ENCODE assay signal across 8 cellular contexts in the genomic region with DNA sequence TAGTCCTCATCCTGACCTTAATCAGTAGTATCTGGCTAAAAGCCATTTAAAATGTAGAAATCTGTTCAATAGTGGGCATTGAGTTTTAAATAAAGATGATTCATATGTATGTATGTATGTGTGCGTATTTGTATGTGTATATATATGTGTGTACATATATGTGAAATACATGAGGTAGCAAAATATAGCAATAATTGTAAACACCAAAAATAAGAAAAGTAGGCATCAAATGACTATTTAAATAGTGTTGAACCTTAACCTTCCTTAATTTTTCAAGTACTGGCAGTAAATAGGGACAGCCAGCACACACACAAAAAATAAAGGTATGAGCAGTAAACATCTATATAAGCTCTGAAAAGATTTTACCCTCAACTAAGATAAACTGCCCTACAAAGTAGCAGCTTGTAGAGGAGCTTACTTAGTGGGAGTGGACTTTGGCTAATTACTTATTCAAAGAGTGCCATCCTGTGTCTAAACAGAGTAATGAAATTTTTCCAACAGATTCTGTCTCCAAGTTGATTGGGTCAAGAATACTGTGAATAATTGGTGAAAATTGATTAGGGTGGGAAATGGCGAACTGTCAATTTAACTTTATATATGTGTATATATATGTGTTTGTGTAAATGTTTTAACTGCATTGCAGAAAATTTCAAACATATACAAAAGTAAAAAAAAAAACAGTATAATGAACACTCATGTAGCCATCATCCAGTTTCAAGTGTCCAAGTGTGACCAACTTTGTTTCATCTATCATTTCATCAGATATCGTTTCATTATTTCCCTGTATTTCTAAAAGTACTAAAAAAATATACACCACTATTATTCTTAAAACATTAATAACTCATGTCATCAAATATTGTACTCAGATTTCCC. TPM values are rescaled to one million over a fixed set of nuclear protein-coding genes. Genes with fewer than 3 reads are reported as not detected.
DNase-seq lines count a peak whose midpoint lies in the region; ATAC-seq, FAIRE-seq and TF ChIP-seq lines count a peak whose summit lies in the region.

No MANE protein-coding gene starts in this region.

- H3K9me3 Mint-ChIP-seq in activated T-helper 1 cell treated with anti-CD3 and anti-CD28 coated beads, Interleukin-12 subunit alpha, Interleukin-12 subunit beta, Interleukin-2, Interleukin-4 antibody, amounts not matched to agents 30 ng/mL and 10 ng/mL and 1 ng/mL, durations not matched to agents 14 hours and 24 hours and 36 hours: no peaks in the 10 kb centered on the region

- H3K4me3 Mint-ChIP-seq in activated T-helper 1 cell treated with anti-CD3 and anti-CD28 coated beads, Interleukin-12 subunit alpha, Interleukin-12 subunit beta, Interleukin-2, Interleukin-4 antibody, amounts not matched to agents 30 ng/mL and 10 ng/mL and 1 ng/mL, durations not matched to agents 14 hours and 24 hours and 36 hours: no peak overlapping the region

- H3K36me3 Mint-ChIP-seq in activated T-helper 1 cell treated with anti-CD3 and anti-CD28 coated beads, Interleukin-12 subunit alpha, Interleukin-12 subunit beta, Interleukin-2, Interleukin-4 antibody, amounts not matched to agents 30 ng/mL and 10 ng/mL and 1 ng/mL, durations not matched to agents 14 hours and 24 hours and 36 hours (ENCODE audit: low read depth): no peaks in the 10 kb centered on the region

- peak overlapping the region in 3 of 4 donors; percentile 47 to 87 (median 81) for H3K27ac ChIP-seq in pancreas

- peak; percentile 80 to 81 for DNase-seq in AML-193 (lab: John Stamatoyannopoulos, UW)
- peak; percentile 86 for DNase-seq in NCI-H2029 treated with DMSO at 0.1 percent for 48 hours (lab: John Stamatoyannopoulos, UW)
- no peak for DNase-seq in activated T-helper 1 cell treated with anti-CD3 and anti-CD28 coated beads, Interleukin-12 subunit alpha, Interleukin-12 subunit beta, Interleukin-2, Interleukin-4 antibody, amounts not matched to agents 30 ng/mL and 10 ng/mL and 1 ng/mL, durations not matched to agents 14 hours and 24 hours and 36 hours (ENCODE audit: low spot score)
- DNase-seq in globus pallidus (ENCODE audit: low spot score): peak; percentile 78
- no peak for DNase-seq in pancreas
- no peak for DNase-seq in UCSD-AML1 (lab: John Stamatoyannopoulos, UW; ENCODE audit: unreplicated experiment)

- peak in 3 of 4 donors; percentile 12 to 40 (median 32) for TF ChIP-seq CTCF in pancreas (IDR thresholded peaks at IDR 0.05)

- no peaks in the 10 kb centered on the region for H3K36me3 ChIP-seq in pancreas

- peaks cover 9% of the 10 kb centered on the region for H3K4me1 Mint-ChIP-seq in activated T-helper 1 cell treated with anti-CD3 and anti-CD28 coated beads, Interleukin-12 subunit alpha, Interleukin-12 subunit beta, Interleukin-2, Interleukin-4 antibody, amounts not matched to agents 30 ng/mL and 10 ng/mL and 1 ng/mL, durations not matched to agents 14 hours and 24 hours and 36 hours (ENCODE audit: low read depth)

- 9 to 10% methylated on average over 3 of the region's 3 CpGs for WGBS in pancreas, 2 donors

- ATAC-seq in GM18508 (IDR thresholded peaks at IDR 0.05; ENCODE audit: insufficient read depth, unreplicated experiment) (peak; percentile 42), HG03045 (IDR thresholded peaks at IDR 0.05; ENCODE audit: unreplicated experiment) (peak; percentile 39), pancreas (peak; percentile 64 to 83 (median 76))

- peak; percentile 89 for FAIRE-seq in pancreas (lab: Jason Lieb, UNC)

- no peaks in the 10 kb centered on the region for H3K9me3 ChIP-seq in pancreas

- H3K27me3 Mint-ChIP-seq in activated T-helper 1 cell treated with anti-CD3 and anti-CD28 coated beads, Interleukin-12 subunit alpha, Interleukin-12 subunit beta, Interleukin-2, Interleukin-4 antibody, amounts not matched to agents 30 ng/mL and 10 ng/mL and 1 ng/mL, durations not matched to agents 14 hours and 24 hours and 36 hours (ENCODE audit: insufficient read depth): no peaks in the 10 kb centered on the region

- H3K4me3 ChIP-seq in pancreas: peak overlapping the region; percentile 30 to 44 (median 36)

- intact Hi-C loops in activated T-helper 1 cell treated with anti-CD3 and anti-CD28 coated beads, Interleukin-12 subunit alpha, Interleukin-12 subunit beta, Interleukin-2, Interleukin-4 antibody, amounts not matched to agents 30 ng/mL and 10 ng/mL and 1 ng/mL, durations not matched to agents 14 hours and 24 hours and 36 hours (cut with micrococcal nuclease): loop anchor here (1.0 to 5.0 kb wide), 9 partner anchors 271 to 848 kb away; partner anchors contain the start of gene SREK1
- intact Hi-C loops in pancreas (cut with DNase I): loop anchor here in 1 of 3 donors (5.0 to 10.0 kb wide), 2 partner anchors 381 to 669 kb away; no protein-coding TSS in a partner anchor

- H3K27ac Mint-ChIP-seq in activated T-helper 1 cell treated with anti-CD3 and anti-CD28 coated beads, Interleukin-12 subunit alpha, Interleukin-12 subunit beta, Interleukin-2, Interleukin-4 antibody, amounts not matched to agents 30 ng/mL and 10 ng/mL and 1 ng/mL, durations not matched to agents 14 hours and 24 hours and 36 hours: peak overlapping the region; percentile 59

- peaks cover 4 to 14% (median 13%) of the 10 kb centered on the region in 3 donors for H3K4me1 ChIP-seq in pancreas

- no peaks in the 10 kb centered on the region for H3K27me3 ChIP-seq in pancreas

RNA-seq across cellular contexts. Expression of gene ADAMTS6, which starts 2.0 kb away (rescaled TPM):
- total RNA-seq in activated T-helper 1 cell treated with anti-CD3 and anti-CD28 coated beads, Interleukin-12 subunit alpha, Interleukin-12 subunit beta, Interleukin-2, Interleukin-4 antibody, amounts not matched to agents 30 ng/mL and 10 ng/mL and 1 ng/mL, durations not matched to agents 14 hours and 24 hours and 36 hours: 0.86 and 1.3 TPM in 2 replicates
- total RNA-seq in pancreas: under 1 TPM; 0.14 to 0.47 (median 0.30) TPM
- under 1 TPM; 0.19 to 0.70 TPM for polyA plus RNA-seq in pancreas

Comparison
In these comparisons a context has a peak if more than half of its experiments do, and no peak if none do; other contexts are left out.
1. DNase-seq: peak in AML-193 (2 of 2), NCI-H2029 treated with DMSO at 0.1 percent for 48 hours (single experiment) and globus pallidus (single experiment); none in activated T-helper 1 cell treated with anti-CD3 and anti-CD28 coated beads, Interleukin-12 subunit alpha, Interleukin-12 subunit beta, Interleukin-2, Interleukin-4 antibody, amounts not matched to agents 30 ng/mL and 10 ng/mL and 1 ng/mL, durations not matched to agents 14 hours and 24 hours and 36 hours (single experiment), pancreas (0 of 6) and UCSD-AML1 (single experiment).
2. Peak in every context shown above with its lines, with median percentiles within 50 percentile points of each other: ATAC-seq.